Comparison of ENCODE assay signal across 8 cellular contexts in genomic region chr19:17719730-17720486, GRCh38. TPM values are rescaled to one million over a fixed set of nuclear protein-coding genes. Genes with fewer than 3 reads are reported as not detected.
DNase-seq lines count a peak whose midpoint lies in the region; ATAC-seq and TF ChIP-seq lines count a peak whose summit lies in the region.

No MANE protein-coding gene starts in this region.

- peak overlapping the region; percentile 88 for H3K4me3 Mint-ChIP-seq in natural killer cell

- H3K27ac ChIP-seq in duodenal mucosa (ENCODE audit: low read depth, low read length): no peak overlapping the region
- H3K27ac ChIP-seq in upper lobe of left lung: peak overlapping the region; percentile 73 to 89 (median 82)

- H3K36me3 Mint-ChIP-seq in natural killer cell: no peaks in the 10 kb centered on the region

- no peak for TF ChIP-seq CTCF in natural killer cell (IDR thresholded peaks at IDR 0.05)
- no peak for TF ChIP-seq CTCF in upper lobe of left lung (IDR thresholded peaks at IDR 0.05)

- H3K9me3 ChIP-seq in duodenal mucosa (ENCODE audit: control insufficient read depth in 1 of 2, low read length in 2 of 2) (no peaks in the 10 kb centered on the region), upper lobe of left lung (no peaks in the 10 kb centered on the region)

- H3K4me3 ChIP-seq in duodenal mucosa (ENCODE audit: low read depth in 1 of 2, low read length in 2 of 2) (peak overlapping the region; percentile 81 to 87), upper lobe of left lung (peak overlapping the region; percentile 76 to 99 (median 97))

- peaks cover 0 to 3% of the 10 kb centered on the region in 2 donors for H3K27me3 Mint-ChIP-seq in natural killer cell (ENCODE audit: low read depth in 2 of 2)

- peaks cover 11 to 14% of the 10 kb centered on the region in 2 donors for H3K36me3 ChIP-seq in duodenal mucosa (ENCODE audit: control insufficient read depth in 1 of 2, insufficient read depth in 2 of 2, low read length in 2 of 2)
- peaks cover 4 to 28% (median 12%) of the 10 kb centered on the region in 4 donors for H3K36me3 ChIP-seq in upper lobe of left lung

- peaks cover 25 to 49% of the 10 kb centered on the region in 2 donors for H3K4me1 Mint-ChIP-seq in natural killer cell

- no peak for TF ChIP-seq POLR2A in upper lobe of left lung (IDR thresholded peaks at IDR 0.05)

- H3K27ac Mint-ChIP-seq in natural killer cell: peak overlapping the region; percentile 68 to 86

- no peaks in the 10 kb centered on the region for H3K9me3 Mint-ChIP-seq in natural killer cell

- TF ChIP-seq EP300 in upper lobe of left lung (IDR thresholded peaks at IDR 0.05): no peak

- peaks cover 25 to 31% of the 10 kb centered on the region in 2 donors for H3K4me1 ChIP-seq in duodenal mucosa (ENCODE audit: control insufficient read depth in 1 of 2, insufficient read depth in 2 of 2, low read length in 2 of 2)
- peaks cover 49 to 60% (median 54%) of the 10 kb centered on the region in 4 donors for H3K4me1 ChIP-seq in upper lobe of left lung

- H3K27me3 ChIP-seq in duodenal mucosa (ENCODE audit: control insufficient read depth in 1 of 2, insufficient read depth in 2 of 2, low read length in 2 of 2): no peaks in the 10 kb centered on the region
- H3K27me3 ChIP-seq in upper lobe of left lung: no peaks in the 10 kb centered on the region

- H3K9ac ChIP-seq in duodenal mucosa (ENCODE audit: low read depth in 1 of 2, low read length in 2 of 2): peak overlapping the region; percentile 25 to 68

- intact Hi-C loops in natural killer cell (cut with micrococcal nuclease): loop anchor here (1.0 kb wide), 2 partner anchors 27 to 165 kb away; partner anchors contain the start of gene COLGALT1

- 3 to 19% methylated on average over 2 to 22 of the region's 39 CpGs for WGBS in upper lobe of left lung, 2 donors

- DNase-seq in natural killer cell (no peak), upper lobe of left lung (peak; percentile 78 to 82), UCSD-AML1 (lab: John Stamatoyannopoulos, UW; ENCODE audit: unreplicated experiment) (no peak), GM19240 (ENCODE audit: insufficient read length, low spot score) (no peak)

- ATAC-seq in GM18511 (IDR thresholded peaks at IDR 0.05; ENCODE audit: unreplicated experiment): peak; percentile 31
- ATAC-seq in HG03103 (IDR thresholded peaks at IDR 0.05; ENCODE audit: low read depth, unreplicated experiment): peak; percentile 24
- ATAC-seq in activated CD4-positive, CD25-positive, alpha-beta regulatory T cell treated with anti-CD3 and anti-CD28 coated beads, Interleukin-2, amount 50 U/mL, for 24 hours: peak; percentile 30 to 49
- ATAC-seq in natural killer cell: peak; percentile 36 to 56 (median 54)
- ATAC-seq in upper lobe of left lung (ENCODE audit: low FRiP score in 2 of 2): no peak

RNA-seq across cellular contexts. Expression of gene MAP1S, which starts 0.6 kb away (rescaled TPM):
- total RNA-seq in natural killer cell: 10 to 100 TPM; 41.0 to 59.4 (median 45.8) TPM
- 10 to 100 TPM; 23.6 to 87.9 (median 63.7) TPM for total RNA-seq in upper lobe of left lung

RNA-seq across cellular contexts. Expression of gene FCHO1, which starts 31.4 kb away (rescaled TPM):
- total RNA-seq in natural killer cell (10 to 100 TPM; 56.1 to 67.7 (median 66.5) TPM), upper lobe of left lung (10 to 100 TPM in 2 of 6 donors, 1 to 10 TPM in 4; 1.9 to 19.9 (median 8.7) TPM)

RNA-seq across cellular contexts. Expression of gene UNC13A, which starts 31.8 kb away (rescaled TPM):
- total RNA-seq in natural killer cell: not detected
- under 1 TPM in 5 of 6 donors, not detected in 1; under 0.01 to 0.54 (median 0.33) TPM for total RNA-seq in upper lobe of left lung

Comparison
In these comparisons a context has a peak if more than half of its experiments do, and no peak if none do; other contexts are left out.
1. ATAC-seq: peak in GM18511 (single experiment), HG03103 (single experiment), activated CD4-positive, CD25-positive, alpha-beta regulatory T cell treated with anti-CD3 and anti-CD28 coated beads, Interleukin-2, amount 50 U/mL, for 24 hours (2 of 2) and natural killer cell (3 of 3); none in upper lobe of left lung (0 of 2).
2. DNase-seq: peak in upper lobe of left lung (2 of 2); none in natural killer cell (single experiment), UCSD-AML1 (single experiment) and GM19240 (single experiment).